ENCODE assay signal across 9 cellular contexts in genomic region chr2:96123936-96124335, GRCh38. TPM values are rescaled to one million over a fixed set of nuclear protein-coding genes. Genes with fewer than 3 reads are reported as not detected.
"Had no signal": no experiment of that assay in that cellular context is flagged by ENCODE, and none has a peak within 500 bp of the region (broad histone marks: within the 10 kb centered on the region; RNA-seq: fewer than 3 reads in every experiment).

No MANE protein-coding gene starts in this region.

- H3K4me3 ChIP-seq: GM12878 had no signal

- FAIRE-seq: G401.6, GM12878, GM12891, GM12892, GM18507, GM19239 had no signal

- ATAC-seq: GM12878 had no signal

- DNase-seq: GDM1, GF-D8 had no signal

RNA-seq across cellular contexts. Expression of gene ADRA2B, which starts 7.6 kb away (rescaled TPM):
- total RNA-seq: G401 had no signal
